ENCODE assay signal across 10 cellular contexts in the genomic region with DNA sequence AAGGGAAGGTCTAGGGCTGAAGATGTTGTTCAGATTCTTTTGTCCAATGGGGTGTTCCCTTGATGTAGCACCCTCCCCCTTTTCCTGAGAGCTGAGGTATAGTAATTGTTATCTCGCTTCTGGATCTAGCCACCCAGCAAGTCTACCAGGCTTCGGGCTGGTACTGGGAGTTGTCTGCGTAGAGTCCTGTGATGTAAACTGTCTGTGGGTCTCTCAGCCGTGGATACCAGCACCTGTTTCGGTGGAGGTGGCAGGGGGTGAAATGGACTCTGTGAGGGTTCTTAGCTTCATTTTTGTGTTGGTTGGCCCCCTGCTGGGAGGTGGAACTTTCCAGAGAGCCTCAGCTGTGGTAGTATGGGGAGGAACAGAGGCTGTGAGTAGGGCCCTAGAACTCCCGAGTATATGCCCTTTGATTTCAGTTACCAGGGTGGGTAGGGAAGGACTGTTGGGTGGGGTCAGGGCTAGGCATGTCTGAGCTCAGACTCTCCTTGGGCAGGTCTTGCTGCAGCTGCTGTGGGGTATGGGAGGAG.
"Had no signal": no experiment of that assay in that cellular context is flagged by ENCODE, and none has a peak within 500 bp of the region (broad histone marks: within the 10 kb centered on the region; RNA-seq: fewer than 3 reads in every experiment).

No MANE protein-coding gene starts in this region.

- H3K4me2 ChIP-seq: KMS-11 had no signal

- H3K4me3 Mint-ChIP-seq: IgD-negative memory B cell had no signal

- DNase-seq: IMR-90, Karpas-422, KBM-7, KG1 had no signal

- H3K4me3 ChIP-seq: K562 had no signal

- H3K9ac ChIP-seq: KMS-11 had no signal

- H3K4me1 Mint-ChIP-seq: IgD-negative memory B cell had no signal

- ATAC-seq: HepG2, K562 had no signal

- H3K36me3 Mint-ChIP-seq: IgD-negative memory B cell had no signal

- H3K27ac ChIP-seq: HL-60, KMS-11 had no signal

- FAIRE-seq: HepG2, HTR-8/SVneo, K562 had no signal

- H3K27ac Mint-ChIP-seq: IgD-negative memory B cell had no signal
